ENCODE assay signal across 1 cellular context in the genomic region with DNA sequence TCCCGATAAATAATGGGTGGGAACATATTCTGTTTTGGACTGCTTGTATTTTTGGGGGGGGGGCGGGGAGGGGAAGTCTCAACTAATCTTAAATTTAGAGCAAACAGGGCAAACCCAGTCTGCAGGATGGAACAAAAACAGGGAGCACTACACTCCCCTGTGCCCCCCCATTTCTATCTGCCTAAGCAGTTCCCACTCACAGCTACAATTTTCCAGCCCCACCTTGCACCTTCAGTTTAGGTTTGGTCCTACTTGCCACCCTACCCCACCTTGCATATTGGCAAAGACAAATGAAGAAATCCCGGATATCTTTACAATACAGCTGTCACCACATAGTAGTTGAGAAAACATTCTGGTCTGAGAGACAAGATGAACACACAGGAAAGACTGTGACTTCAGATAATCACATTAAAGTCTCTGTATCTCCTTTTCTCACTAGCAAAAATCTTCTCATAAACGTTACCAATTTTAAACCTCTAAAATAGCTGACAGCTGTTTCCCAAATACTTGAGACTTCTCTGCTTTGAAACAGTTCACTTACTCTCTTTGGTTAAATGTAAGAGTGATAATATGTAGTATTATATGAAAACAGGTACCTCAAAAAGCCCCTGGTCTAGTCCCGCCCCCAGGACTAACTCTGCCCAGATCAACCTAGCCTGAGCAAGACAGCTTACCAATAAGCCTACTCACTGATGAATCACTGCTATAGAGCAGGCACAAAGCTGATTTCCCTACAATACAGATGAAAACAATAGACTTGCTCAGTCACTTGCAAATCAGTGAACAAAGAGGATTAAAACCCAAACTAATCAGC.
TF ChIP-seq lines count a peak whose summit lies in the region.

No MANE protein-coding gene starts in this region.

TF ChIP-seq in GM12878, 131 proteins besides CTCF, POLR2A, EP300 and RAD21 (continued from another document):
- no peak for TF ChIP-seq MYC (IDR thresholded peaks at IDR 0.05; ENCODE audit: insufficient read depth, insufficient read length, insufficient replicate concordance, low read length, severe bottlenecking)
- TF ChIP-seq IKZF2 (IDR thresholded peaks at IDR 0.05) = no peak
- TF ChIP-seq LARP7 (IDR thresholded peaks at IDR 0.05) = no peak
- TF ChIP-seq, protein P1, sequence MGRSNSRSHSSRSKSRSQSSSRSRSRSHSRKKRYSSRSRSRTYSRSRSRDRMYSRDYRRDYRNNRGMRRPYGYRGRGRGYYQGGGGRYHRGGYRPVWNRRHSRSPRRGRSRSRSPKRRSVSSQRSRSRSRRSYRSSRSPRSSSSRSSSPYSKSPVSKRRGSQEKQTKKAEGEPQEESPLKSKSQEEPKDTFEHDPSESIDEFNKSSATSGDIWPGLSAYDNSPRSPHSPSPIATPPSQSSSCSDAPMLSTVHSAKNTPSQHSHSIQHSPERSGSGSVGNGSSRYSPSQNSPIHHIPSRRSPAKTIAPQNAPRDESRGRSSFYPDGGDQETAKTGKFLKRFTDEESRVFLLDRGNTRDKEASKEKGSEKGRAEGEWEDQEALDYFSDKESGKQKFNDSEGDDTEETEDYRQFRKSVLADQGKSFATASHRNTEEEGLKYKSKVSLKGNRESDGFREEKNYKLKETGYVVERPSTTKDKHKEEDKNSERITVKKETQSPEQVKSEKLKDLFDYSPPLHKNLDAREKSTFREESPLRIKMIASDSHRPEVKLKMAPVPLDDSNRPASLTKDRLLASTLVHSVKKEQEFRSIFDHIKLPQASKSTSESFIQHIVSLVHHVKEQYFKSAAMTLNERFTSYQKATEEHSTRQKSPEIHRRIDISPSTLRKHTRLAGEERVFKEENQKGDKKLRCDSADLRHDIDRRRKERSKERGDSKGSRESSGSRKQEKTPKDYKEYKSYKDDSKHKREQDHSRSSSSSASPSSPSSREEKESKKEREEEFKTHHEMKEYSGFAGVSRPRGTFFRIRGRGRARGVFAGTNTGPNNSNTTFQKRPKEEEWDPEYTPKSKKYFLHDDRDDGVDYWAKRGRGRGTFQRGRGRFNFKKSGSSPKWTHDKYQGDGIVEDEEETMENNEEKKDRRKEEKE (IDR thresholded peaks at IDR 0.05) = no peak
- TF ChIP-seq E2F4 (IDR thresholded peaks at IDR 0.05; ENCODE audit: low read depth, low read length) = no peak
- no peak for TF ChIP-seq ZBTB11 (CRISPR knock-in tag; IDR thresholded peaks at IDR 0.05)
- TF ChIP-seq PAX5 (IDR thresholded peaks at IDR 0.05; ENCODE audit: borderline replicate concordance, low read depth, low read length) = no peak
- TF ChIP-seq ZNF217 (IDR thresholded peaks at IDR 0.05) = no peak
- no peak for TF ChIP-seq NFYA (IDR thresholded peaks at IDR 0.05; ENCODE audit: borderline replicate concordance, low read depth, low read length)
- TF ChIP-seq TARDBP (IDR thresholded peaks at IDR 0.05; ENCODE audit: borderline replicate concordance) = no peak
- TF ChIP-seq MEF2A (IDR thresholded peaks at IDR 0.05; ENCODE audit: insufficient read depth, low read depth, low read length) = no peak
